2 cellular contexts compared by ENCODE assay signal in the genomic region with DNA sequence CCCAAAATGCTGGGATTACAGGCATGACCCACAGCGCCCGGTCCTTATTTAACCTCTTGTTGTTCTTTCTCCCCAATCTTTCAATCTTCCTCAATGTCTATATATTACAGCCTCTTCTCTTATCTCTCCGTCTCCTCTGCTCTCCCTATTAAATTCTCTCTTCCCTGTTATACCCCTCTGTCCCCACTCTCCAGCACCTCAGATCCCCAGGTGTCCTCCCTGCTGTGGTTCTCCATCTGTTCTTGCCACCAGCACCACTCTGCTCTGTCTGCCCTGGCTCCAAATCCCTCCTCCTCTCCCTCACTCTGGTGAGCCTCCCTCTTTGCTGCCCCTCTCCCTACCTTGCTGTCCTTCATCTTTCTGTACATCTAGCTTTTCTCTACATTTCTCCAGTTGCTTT.
A peak's percentile ranks its signal among the peaks of the same experiment; 100 is the strongest.
TF ChIP-seq lines count a peak whose summit lies in the region.

No MANE protein-coding gene starts in this region.

TF ChIP-seq in IMR-90, 13 proteins besides CTCF, POLR2A, EP300 and RAD21:
- TF ChIP-seq SMC3 (IDR thresholded peaks at IDR 0.05; ENCODE audit: low read depth, low read length) (no peak), BHLHE40 (IDR thresholded peaks at IDR 0.05; ENCODE audit: low read depth, low read length) (no peak), FOS (IDR thresholded peaks at IDR 0.05; ENCODE audit: low read depth, low read length) (no peak), MXI1 (IDR thresholded peaks at IDR 0.05; ENCODE audit: borderline replicate concordance, low read depth, low read length) (no peak), CEBPB (IDR thresholded peaks at IDR 0.05; ENCODE audit: low read depth, low read length) (no peak), RFX5 (IDR thresholded peaks at IDR 0.05; ENCODE audit: low read depth, low read length) (no peak), RCOR1 (IDR thresholded peaks at IDR 0.05; ENCODE audit: insufficient replicate concordance, low read length) (no peak), NFE2L2 (IDR thresholded peaks at IDR 0.05; ENCODE audit: low read depth, low read length) (no peak), MAFK (IDR thresholded peaks at IDR 0.05; ENCODE audit: low read depth, low read length) (no peak), MAZ (IDR thresholded peaks at IDR 0.05; ENCODE audit: borderline replicate concordance, low read depth, low read length) (no peak), CHD1 (IDR thresholded peaks at IDR 0.05; ENCODE audit: low read depth, low read length) (no peak)
- TF ChIP-seq, protein P1, sequence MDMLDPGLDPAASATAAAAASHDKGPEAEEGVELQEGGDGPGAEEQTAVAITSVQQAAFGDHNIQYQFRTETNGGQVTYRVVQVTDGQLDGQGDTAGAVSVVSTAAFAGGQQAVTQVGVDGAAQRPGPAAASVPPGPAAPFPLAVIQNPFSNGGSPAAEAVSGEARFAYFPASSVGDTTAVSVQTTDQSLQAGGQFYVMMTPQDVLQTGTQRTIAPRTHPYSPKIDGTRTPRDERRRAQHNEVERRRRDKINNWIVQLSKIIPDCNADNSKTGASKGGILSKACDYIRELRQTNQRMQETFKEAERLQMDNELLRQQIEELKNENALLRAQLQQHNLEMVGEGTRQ (IDR thresholded peaks at IDR 0.05; ENCODE audit: low read depth, low read length), result no peak
- TF ChIP-seq, protein P2, sequence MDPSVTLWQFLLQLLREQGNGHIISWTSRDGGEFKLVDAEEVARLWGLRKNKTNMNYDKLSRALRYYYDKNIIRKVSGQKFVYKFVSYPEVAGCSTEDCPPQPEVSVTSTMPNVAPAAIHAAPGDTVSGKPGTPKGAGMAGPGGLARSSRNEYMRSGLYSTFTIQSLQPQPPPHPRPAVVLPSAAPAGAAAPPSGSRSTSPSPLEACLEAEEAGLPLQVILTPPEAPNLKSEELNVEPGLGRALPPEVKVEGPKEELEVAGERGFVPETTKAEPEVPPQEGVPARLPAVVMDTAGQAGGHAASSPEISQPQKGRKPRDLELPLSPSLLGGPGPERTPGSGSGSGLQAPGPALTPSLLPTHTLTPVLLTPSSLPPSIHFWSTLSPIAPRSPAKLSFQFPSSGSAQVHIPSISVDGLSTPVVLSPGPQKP (IDR thresholded peaks at IDR 0.05; ENCODE audit: borderline replicate concordance, low read depth, low read length), result no peak

TF ChIP-seq in K562, 482 proteins besides CTCF, POLR2A, EP300 and RAD21:
- TF ChIP-seq POU5F1 (IDR thresholded peaks at IDR 0.05; ENCODE audit: borderline replicate concordance, low read depth, low read length, partially characterized antibody) (no peak), HMG20A (CRISPR knock-in tag; conservative IDR thresholded peaks at IDR 0.05) (no peak), NBN (IDR thresholded peaks at IDR 0.05; ENCODE audit: low read depth) (no peak), RBM14 (IDR thresholded peaks at IDR 0.05; ENCODE audit: borderline replicate concordance, insufficient read depth, low read depth, low read length) (no peak), NCOA1 (IDR thresholded peaks at IDR 0.05; ENCODE audit: low read depth) (no peak), MAFK (IDR thresholded peaks at IDR 0.05; ENCODE audit: low read length) (no peak), NEUROD1 (IDR thresholded peaks at IDR 0.05; ENCODE audit: borderline replicate concordance, low read depth, low read length, partially characterized antibody) (no peak), ELF4 (CRISPR knock-in tag; IDR thresholded peaks at IDR 0.05) (0 out of 2 replicates have a peak, but pooled peaks have one; percentile 28), HNRNPL (IDR thresholded peaks at IDR 0.05; ENCODE audit: low read depth, low read length) (no peak)
- TF ChIP-seq, protein P3, sequence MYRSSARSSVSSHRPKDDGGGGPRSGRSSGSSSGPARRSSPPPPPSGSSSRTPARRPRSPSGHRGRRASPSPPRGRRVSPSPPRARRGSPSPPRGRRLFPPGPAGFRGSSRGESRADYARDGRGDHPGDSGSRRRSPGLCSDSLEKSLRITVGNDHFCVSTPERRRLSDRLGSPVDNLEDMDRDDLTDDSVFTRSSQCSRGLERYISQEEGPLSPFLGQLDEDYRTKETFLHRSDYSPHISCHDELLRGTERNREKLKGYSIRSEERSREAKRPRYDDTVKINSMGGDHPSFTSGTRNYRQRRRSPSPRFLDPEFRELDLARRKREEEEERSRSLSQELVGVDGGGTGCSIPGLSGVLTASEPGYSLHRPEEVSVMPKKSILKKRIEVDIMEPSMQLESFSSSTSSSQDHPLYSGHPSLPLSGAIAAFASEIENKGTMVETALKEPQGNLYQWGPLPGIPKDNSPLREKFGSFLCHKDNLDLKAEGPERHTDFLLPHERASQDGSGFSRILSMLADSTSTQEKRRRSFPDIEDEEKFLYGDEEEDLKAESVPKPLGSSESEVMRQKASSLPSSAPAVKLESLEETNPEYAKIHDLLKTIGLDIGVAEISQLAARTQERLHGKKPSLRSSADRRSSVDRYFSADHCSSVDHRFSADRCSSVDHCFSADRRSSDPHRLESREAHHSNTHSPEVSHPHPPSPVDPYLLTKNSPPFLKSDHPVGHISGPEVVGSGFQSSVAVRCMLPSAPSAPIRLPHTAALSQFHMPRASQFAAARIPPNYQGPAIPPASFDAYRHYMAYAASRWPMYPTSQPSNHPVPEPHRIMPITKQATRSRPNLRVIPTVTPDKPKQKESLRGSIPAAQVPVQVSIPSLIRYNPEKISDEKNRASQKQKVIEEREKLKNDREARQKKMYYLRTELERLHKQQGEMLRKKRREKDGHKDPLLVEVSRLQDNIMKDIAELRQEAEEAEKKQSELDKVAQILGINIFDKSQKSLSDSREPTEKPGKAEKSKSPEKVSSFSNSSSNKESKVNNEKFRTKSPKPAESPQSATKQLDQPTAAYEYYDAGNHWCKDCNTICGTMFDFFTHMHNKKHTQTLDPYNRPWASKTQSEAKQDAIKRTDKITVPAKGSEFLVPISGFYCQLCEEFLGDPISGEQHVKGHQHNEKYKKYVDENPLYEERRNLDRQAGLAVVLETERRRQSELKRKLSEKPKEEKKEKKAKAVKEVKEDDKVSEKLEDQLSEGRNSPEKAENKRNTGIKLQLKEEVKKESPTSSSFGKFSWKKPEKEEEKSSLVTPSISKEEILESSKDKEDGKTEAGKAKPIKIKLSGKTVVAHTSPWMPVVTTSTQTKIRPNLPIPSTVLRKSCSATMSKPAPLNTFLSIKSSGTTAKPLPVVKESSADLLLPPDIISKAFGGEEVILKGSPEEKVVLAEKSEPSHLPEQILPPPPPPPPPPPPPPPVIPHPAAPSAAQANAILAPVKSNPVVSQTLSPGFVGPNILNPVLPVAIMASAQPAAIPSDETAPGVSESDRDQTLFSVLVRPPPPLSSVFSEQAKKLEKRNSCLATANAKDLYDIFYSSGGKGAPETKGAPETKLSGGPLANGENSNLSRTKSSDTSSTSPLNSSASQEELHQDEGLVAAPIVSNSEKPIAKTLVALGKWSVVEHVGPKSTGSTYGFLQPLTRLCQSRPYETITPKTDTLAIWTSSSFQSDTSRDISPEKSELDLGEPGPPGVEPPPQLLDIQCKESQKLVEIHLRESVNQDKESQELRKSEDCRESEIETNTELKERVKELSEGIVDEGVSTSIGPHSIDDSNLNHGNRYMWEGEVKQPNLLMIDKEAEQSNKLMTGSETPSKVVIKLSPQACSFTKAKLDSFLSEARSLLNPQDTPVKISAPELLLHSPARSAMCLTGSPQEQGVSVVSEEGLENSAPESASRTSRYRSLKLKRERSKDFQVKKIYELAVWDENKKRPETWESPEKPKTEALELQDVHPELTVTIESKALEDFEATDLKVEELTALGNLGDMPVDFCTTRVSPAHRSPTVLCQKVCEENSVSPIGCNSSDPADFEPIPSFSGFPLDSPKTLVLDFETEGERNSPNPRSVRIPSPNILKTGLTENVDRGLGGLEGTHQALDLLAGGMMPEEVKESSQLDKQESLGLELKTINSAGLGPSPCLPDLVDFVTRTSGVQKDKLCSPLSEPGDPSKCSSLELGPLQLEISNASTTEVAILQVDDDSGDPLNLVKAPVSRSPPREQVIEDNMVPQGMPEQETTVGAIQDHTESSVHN (IDR thresholded peaks at IDR 0.05; ENCODE audit: borderline replicate concordance in 1 of 2, low read depth in 1 of 2), result no peak
- TF ChIP-seq, protein P4, sequence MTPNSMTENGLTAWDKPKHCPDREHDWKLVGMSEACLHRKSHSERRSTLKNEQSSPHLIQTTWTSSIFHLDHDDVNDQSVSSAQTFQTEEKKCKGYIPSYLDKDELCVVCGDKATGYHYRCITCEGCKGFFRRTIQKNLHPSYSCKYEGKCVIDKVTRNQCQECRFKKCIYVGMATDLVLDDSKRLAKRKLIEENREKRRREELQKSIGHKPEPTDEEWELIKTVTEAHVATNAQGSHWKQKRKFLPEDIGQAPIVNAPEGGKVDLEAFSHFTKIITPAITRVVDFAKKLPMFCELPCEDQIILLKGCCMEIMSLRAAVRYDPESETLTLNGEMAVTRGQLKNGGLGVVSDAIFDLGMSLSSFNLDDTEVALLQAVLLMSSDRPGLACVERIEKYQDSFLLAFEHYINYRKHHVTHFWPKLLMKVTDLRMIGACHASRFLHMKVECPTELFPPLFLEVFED (CRISPR knock-in tag; conservative IDR thresholded peaks at IDR 0.05), result 0 out of 2 replicates have a peak, but pooled peaks have one; percentile 27
- TF ChIP-seq, protein P5, sequence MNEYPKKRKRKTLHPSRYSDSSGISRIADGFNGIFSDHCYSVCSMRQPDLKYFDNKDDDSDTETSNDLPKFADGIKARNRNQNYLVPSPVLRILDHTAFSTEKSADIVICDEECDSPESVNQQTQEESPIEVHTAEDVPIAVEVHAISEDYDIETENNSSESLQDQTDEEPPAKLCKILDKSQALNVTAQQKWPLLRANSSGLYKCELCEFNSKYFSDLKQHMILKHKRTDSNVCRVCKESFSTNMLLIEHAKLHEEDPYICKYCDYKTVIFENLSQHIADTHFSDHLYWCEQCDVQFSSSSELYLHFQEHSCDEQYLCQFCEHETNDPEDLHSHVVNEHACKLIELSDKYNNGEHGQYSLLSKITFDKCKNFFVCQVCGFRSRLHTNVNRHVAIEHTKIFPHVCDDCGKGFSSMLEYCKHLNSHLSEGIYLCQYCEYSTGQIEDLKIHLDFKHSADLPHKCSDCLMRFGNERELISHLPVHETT (CRISPR knock-in tag; conservative IDR thresholded peaks at IDR 0.05 in 1 of 2, IDR thresholded peaks at IDR 0.05 in 1 of 2), result no peak
TF ChIP-seq in K562: peak in this region for 2.
